Comparison of ENCODE assay signal across 2 cellular contexts in genomic region chr7:138519061-138519798, GRCh38.
TF ChIP-seq lines count a peak whose summit lies in the region.

No MANE protein-coding gene starts in this region.

TF ChIP-seq in HepG2, 621 proteins besides CTCF, POLR2A, EP300 and RAD21 (continued from another document):
- no peak for TF ChIP-seq ZNF746 (CRISPR knock-in tag; IDR thresholded peaks at IDR 0.05)
- peak; percentile 97 for TF ChIP-seq RBM22 (optimal IDR thresholded peaks at IDR 0.05; ENCODE audit: low read length)
- TF ChIP-seq POLR2G (IDR thresholded peaks at IDR 0.05; ENCODE audit: low read depth, low read length): 0 out of 2 replicates have a peak, but pooled peaks have one; percentile 27

TF ChIP-seq in neural cell, 6 proteins besides CTCF, POLR2A, EP300 and RAD21 (continued from another document):
- TF ChIP-seq REST (IDR thresholded peaks at IDR 0.05; ENCODE audit: borderline replicate concordance): no peak
- TF ChIP-seq EZH2 (IDR thresholded peaks at IDR 0.05; ENCODE audit: borderline replicate concordance, insufficient read depth, low read length, poor library complexity, severe bottlenecking): no peak
- no peak for TF ChIP-seq TAF1 (IDR thresholded peaks at IDR 0.05; ENCODE audit: low read depth)
- no peak for TF ChIP-seq POLR2AphosphoS5 (IDR thresholded peaks at IDR 0.05)
